Comparison of ENCODE assay signal across 29 cellular contexts in genomic region chr5:141806626-141807025, GRCh38.
A peak's percentile ranks its signal among the peaks of the same experiment; 100 is the strongest.
DNase-seq lines count a peak whose midpoint lies in the region; ATAC-seq and TF ChIP-seq lines count a peak whose summit lies in the region.
"Had no signal": no experiment of that assay in that cellular context is flagged by ENCODE, and none has a peak within 500 bp of the region (broad histone marks: within the 10 kb centered on the region; RNA-seq: fewer than 3 reads in every experiment).

No MANE protein-coding gene starts in this region.

- H3K27me3 Mint-ChIP-seq in GM23338 (ENCODE audit: insufficient read depth, low read depth, poor library complexity): peaks cover 13% of the 10 kb centered on the region

- intact Hi-C loops in gastrocnemius medialis (cut with DNase I; ENCODE audit: low total_unique reads): no loop called here

- H3K4me3 Mint-ChIP-seq in GM23338: peak overlapping the region; percentile 18; the same call in 1 of the 3 replicates
- H3K4me3 Mint-ChIP-seq: activated CD4-positive, alpha-beta T cell treated with anti-CD3 and anti-CD28 coated beads for 36 hours; activated T-cell treated with anti-CD3 and anti-CD28 coated beads, Interleukin-2, amount 50 U/mL, for 4 hours; CD4-positive, alpha-beta memory T cell; central memory CD8-positive, alpha-beta T cell; HFFc6; memory B cell; stimulated activated effector memory CD8-positive, alpha-beta T cell treated with anti-CD3 and anti-CD28 coated beads, Interleukin-12 subunit alpha, Interleukin-12 subunit beta, amount 100 ng/mL, for 72 hours; T-cell had no signal

- H3K79me2 ChIP-seq in GM23338 (replicated peaks; ENCODE audit: insufficient read depth) (no peaks in the 10 kb centered on the region), OCI-LY3 (ENCODE audit: low read length) (no peaks in the 10 kb centered on the region)

- in situ Hi-C loops in gastrocnemius medialis (cut with MboI; ENCODE audit: low sequenced_read_pairs in 4 of 4): no loop called here

- H3K9me3 ChIP-seq in OCI-LY3 (ENCODE audit: insufficient read depth, low read length) (no peaks in the 10 kb centered on the region), iPS-20b (ENCODE audit: insufficient read depth, low read depth, low read length) (no peaks in the 10 kb centered on the region), gastrocnemius medialis (no peaks in the 10 kb centered on the region)
- H3K9me3 ChIP-seq: pancreas, thoracic aorta had no signal

- peak overlapping the region; percentile 81 for H3K27ac Mint-ChIP-seq in GM23338
- H3K27ac Mint-ChIP-seq: activated CD4-positive, alpha-beta T cell treated with anti-CD3 and anti-CD28 coated beads for 36 hours; CD4-positive, alpha-beta memory T cell; HFFc6; memory B cell; stimulated activated effector memory CD8-positive, alpha-beta T cell treated with anti-CD3 and anti-CD28 coated beads, Interleukin-12 subunit alpha, Interleukin-12 subunit beta, amount 100 ng/mL, for 72 hours; T-cell had no signal

- no peaks in the 10 kb centered on the region for H3K9me3 Mint-ChIP-seq in GM23338
- H3K9me3 Mint-ChIP-seq: activated T-cell treated with anti-CD3 and anti-CD28 coated beads, Interleukin-2, amount 50 U/mL, for 4 hours; CD4-positive, alpha-beta memory T cell; central memory CD8-positive, alpha-beta T cell; HFFc6; memory B cell; stimulated activated effector memory CD8-positive, alpha-beta T cell treated with anti-CD3 and anti-CD28 coated beads, Interleukin-12 subunit alpha, Interleukin-12 subunit beta, amount 100 ng/mL, for 72 hours; T-cell had no signal

- H4K20me1 ChIP-seq in GM23338 (replicated peaks; ENCODE audit: insufficient read depth): no peaks in the 10 kb centered on the region
- H4K20me1 ChIP-seq in OCI-LY3 (ENCODE audit: insufficient read depth, low read length): no peaks in the 10 kb centered on the region

- H3F3A ChIP-seq in GM23338 (replicated peaks; ENCODE audit: low read depth): peaks cover 14% of the 10 kb centered on the region; the same call in 1 of the 2 replicates

- no peaks in the 10 kb centered on the region for H3K9me2 ChIP-seq in GM23338 (ENCODE audit: insufficient read depth)

- peaks cover 78% of the 10 kb centered on the region for H3K4me1 Mint-ChIP-seq in GM23338
- H3K4me1 Mint-ChIP-seq: activated CD4-positive, alpha-beta T cell treated with anti-CD3 and anti-CD28 coated beads for 36 hours; memory B cell had no signal

- H3K27me3 ChIP-seq in GM23338 (ENCODE audit: insufficient read depth) (no peaks in the 10 kb centered on the region), OCI-LY3 (ENCODE audit: low read depth, low read length) (peaks cover 14% of the 10 kb centered on the region), iPS-20b (ENCODE audit: insufficient read depth, low read length) (no peaks in the 10 kb centered on the region; the same call in 1 of the 2 replicates), gastrocnemius medialis (peaks cover 19 to 32% (median 31%) of the 10 kb centered on the region in 3 donors)
- H3K27me3 ChIP-seq: pancreas had no signal

- ATAC-seq in GM23338 (peak; percentile 37), gastrocnemius medialis (no peak)
- ATAC-seq: activated CD4-positive, alpha-beta T cell treated with anti-CD3 and anti-CD28 coated beads for 36 hours; activated T-cell treated with anti-CD3 and anti-CD28 coated beads, Interleukin-2, amount 50 U/mL, for 4 hours; foreskin keratinocyte; pancreas; PC-3; stimulated activated effector memory CD8-positive, alpha-beta T cell treated with anti-CD3 and anti-CD28 coated beads, Interleukin-12 subunit alpha, Interleukin-12 subunit beta, amount 100 ng/mL, for 72 hours; T-cell had no signal

- H2AFZ ChIP-seq in GM23338: peak overlapping the region; percentile 43; the same call in 1 of the 2 replicates
- no peak overlapping the region for H2AFZ ChIP-seq in OCI-LY3 (ENCODE audit: low read depth, low read length)

- H3K4me1 ChIP-seq in GM23338 (ENCODE audit: insufficient read depth) (peaks cover 78% of the 10 kb centered on the region), OCI-LY3 (ENCODE audit: low read length) (peaks cover 13% of the 10 kb centered on the region), iPS-20b (ENCODE audit: insufficient read depth, low read length) (peaks cover 34% of the 10 kb centered on the region), gastrocnemius medialis (peaks cover 3 to 21% of the 10 kb centered on the region in 2 donors)
- H3K4me1 ChIP-seq: foreskin keratinocyte, pancreas had no signal

- no peaks in the 10 kb centered on the region for H3K36me3 Mint-ChIP-seq in GM23338 (ENCODE audit: low read depth)
- H3K36me3 Mint-ChIP-seq: CD4-positive, alpha-beta memory T cell; memory B cell; T-cell had no signal

- no peak overlapping the region for H3K9ac ChIP-seq in OCI-LY3 (ENCODE audit: low read length)
- peak overlapping the region; percentile 21; the same call in 1 of the 2 replicates for H3K9ac ChIP-seq in iPS-20b (ENCODE audit: low read depth, low read length)

- no peaks in the 10 kb centered on the region for H3K36me3 ChIP-seq in GM23338 (ENCODE audit: insufficient read depth)
- H3K36me3 ChIP-seq in OCI-LY3 (replicated peaks; ENCODE audit: low read depth, low read length): no peaks in the 10 kb centered on the region
- H3K36me3 ChIP-seq in iPS-20b (ENCODE audit: insufficient read depth, low read depth, low read length): no peaks in the 10 kb centered on the region
- H3K36me3 ChIP-seq in gastrocnemius medialis: no peaks in the 10 kb centered on the region
- H3K36me3 ChIP-seq: pancreas, thoracic aorta had no signal

- TF ChIP-seq CTCF in GM23338 (conservative IDR thresholded peaks at IDR 0.05; ENCODE audit: low read depth in 2 of 2) (no peak), OCI-LY3 (IDR thresholded peaks at IDR 0.05; ENCODE audit: low read depth, low read length) (no peak), gastrocnemius medialis (IDR thresholded peaks at IDR 0.05 in 4 of 5, conservative IDR thresholded peaks at IDR 0.05 in 1 of 5) (no peak)

- H3K27ac ChIP-seq in GM23338 (ENCODE audit: low read depth): peak overlapping the region; percentile 74; the same call in 1 of the 2 replicates
- no peak overlapping the region for H3K27ac ChIP-seq in OCI-LY3 (ENCODE audit: low read length)
- H3K27ac ChIP-seq in iPS-20b (ENCODE audit: low read length): no peak overlapping the region
- peak overlapping the region; percentile 31 to 75 (median 68) for H3K27ac ChIP-seq in gastrocnemius medialis
- H3K27ac ChIP-seq: foreskin keratinocyte, thoracic aorta had no signal

- peak overlapping the region; percentile 69 for H3K4me2 ChIP-seq in GM23338
- peak overlapping the region; percentile 9; the same call in 1 of the 2 replicates for H3K4me2 ChIP-seq in OCI-LY3 (ENCODE audit: low read length)

- DNase-seq in GM23338 (ENCODE audit: low spot score): peak; percentile 65
- DNase-seq in gastrocnemius medialis: no peak
- no peak for DNase-seq in midbrain (lab: John Stamatoyannopoulos, UW)
- no peak for DNase-seq in NCI-H1417 (lab: John Stamatoyannopoulos, UW)
- no peak for DNase-seq in NK-92 (lab: John Stamatoyannopoulos, UW; ENCODE audit: unreplicated experiment)
- DNase-seq: activated CD4-positive, alpha-beta T cell treated with anti-CD3 and anti-CD28 coated beads for 36 hours; activated naive CD4-positive, alpha-beta T cell treated with Interleukin-2 at 50 U/mL for 16 hours; activated T-cell treated with anti-CD3 and anti-CD28 coated beads, Interleukin-2, amount 50 U/mL, for 4 hours; amniotic stem cell; CD4-positive, alpha-beta memory T cell; DMS53; erythroblast; foreskin keratinocyte; HFFc6; KG1; MV-4-11; NCI-H187; NCI-H2227 treated with DMSO at 0.1 percent for 48 hours; NCI-H748 treated with DMSO at 0.1 percent for 48 hours; pancreas; PC-3; stimulated activated CD4-positive, alpha-beta T cell treated with anti-CD3 and anti-CD28 coated beads, Interleukin-1b, Interleukin-23, amount 100 ng/mL, for 48 hours; T-cell had no signal

- no peak overlapping the region for H3K4me3 ChIP-seq in GM23338
- no peak overlapping the region for H3K4me3 ChIP-seq in OCI-LY3 (ENCODE audit: low read length)
- H3K4me3 ChIP-seq in iPS-20b (ENCODE audit: low read length): no peak overlapping the region
- H3K4me3 ChIP-seq in gastrocnemius medialis: no peak overlapping the region
- H3K4me3 ChIP-seq: pancreas, thoracic aorta had no signal

- no peak for TF ChIP-seq POLR2A in gastrocnemius medialis (IDR thresholded peaks at IDR 0.05)

TF ChIP-seq in GM23338, 12 proteins besides CTCF, POLR2A, EP300 and RAD21 (continues in another document):
- TF ChIP-seq CREB1 (CRISPR knock-in tag; IDR thresholded peaks at IDR 0.05; ENCODE audit: low read depth) (no peak), NANOG (IDR thresholded peaks at IDR 0.05; ENCODE audit: borderline replicate concordance) (no peak), ETS1 (IDR thresholded peaks at IDR 0.05) (no peak), ZNF114 (CRISPR knock-in tag; IDR thresholded peaks at IDR 0.05) (no peak), EZH2 (IDR thresholded peaks at IDR 0.05; ENCODE audit: low read depth, unreplicated experiment) (no peak), ZNF331 (CRISPR knock-in tag; IDR thresholded peaks at IDR 0.05; ENCODE audit: low read depth) (no peak), JUNB (IDR thresholded peaks at IDR 0.05; ENCODE audit: unreplicated experiment) (no peak), EZH2phosphoT487 (IDR thresholded peaks at IDR 0.05; ENCODE audit: unreplicated experiment) (no peak), POLR2AphosphoS5 (IDR thresholded peaks at IDR 0.05; ENCODE audit: low read depth) (no peak), STAT1 (IDR thresholded peaks at IDR 0.05; ENCODE audit: unreplicated experiment) (no peak)

Comparison
In these comparisons a context has a peak if more than half of its experiments do, and no peak if none do; other contexts are left out.
1. H3K27ac ChIP-seq: peak in GM23338 (single experiment) and gastrocnemius medialis (4 of 4); none in OCI-LY3 (single experiment) and iPS-20b (single experiment).